ENCODE assay signal across 26 cellular contexts in genomic region chr2:106054880-106055655, GRCh38.
DNase-seq lines count a peak whose midpoint lies in the region; ATAC-seq and TF ChIP-seq lines count a peak whose summit lies in the region.
"Had no signal": no experiment of that assay in that cellular context is flagged by ENCODE, and none has a peak within 500 bp of the region (broad histone marks: within the 10 kb centered on the region; RNA-seq: fewer than 3 reads in every experiment).

No MANE protein-coding gene starts in this region.

- no peak for TF ChIP-seq CTCF in CD4-positive, alpha-beta T cell (IDR thresholded peaks at IDR 0.05)
- no peak for TF ChIP-seq CTCF in heart right ventricle (IDR thresholded peaks at IDR 0.05)

- peaks cover 71% of the 10 kb centered on the region for H3K4me1 Mint-ChIP-seq in activated CD4-positive, alpha-beta T cell treated with anti-CD3 and anti-CD28 coated beads, Interleukin-2, amount 10 ng/mL, durations not matched to agents 7 days and 5 days
- H3K4me1 Mint-ChIP-seq in CD4-positive, alpha-beta T cell (ENCODE audit: low read depth) = peaks cover 75% of the 10 kb centered on the region
- peaks cover 58% of the 10 kb centered on the region for H3K4me1 Mint-ChIP-seq in T-helper 17 cell
- H3K4me1 Mint-ChIP-seq: WTC11 had no signal

- H3K27ac Mint-ChIP-seq in activated CD4-positive, alpha-beta T cell treated with anti-CD3 and anti-CD28 coated beads, Interleukin-2, amount 10 ng/mL, durations not matched to agents 7 days and 5 days = peak overlapping the region; percentile 17
- peak overlapping the region; percentile 27 for H3K27ac Mint-ChIP-seq in CD4-positive, alpha-beta T cell
- no peak overlapping the region for H3K27ac Mint-ChIP-seq in T-helper 17 cell
- H3K27ac Mint-ChIP-seq: WTC11 had no signal

- no peaks in the 10 kb centered on the region for H3K27me3 Mint-ChIP-seq in activated CD4-positive, alpha-beta T cell treated with anti-CD3 and anti-CD28 coated beads, Interleukin-2, amount 10 ng/mL, durations not matched to agents 7 days and 5 days
- H3K27me3 Mint-ChIP-seq in CD4-positive, alpha-beta T cell = no peaks in the 10 kb centered on the region
- H3K27me3 Mint-ChIP-seq in T-helper 17 cell = no peaks in the 10 kb centered on the region

- H3K4me1 ChIP-seq in heart right ventricle = peaks cover 0 to 13% (median 0%) of the 10 kb centered on the region in 9 donors
- H3K4me1 ChIP-seq: esophagus muscularis mucosa had no signal

- H3K4me3 ChIP-seq in heart right ventricle = no peak overlapping the region
- H3K4me3 ChIP-seq: esophagus muscularis mucosa, hepatocyte, skin epidermis had no signal

- ATAC-seq in CD4-positive, alpha-beta T cell (ENCODE audit: poor library complexity) = peak; percentile 54
- peak; percentile 49 for ATAC-seq in T-helper 17 cell
- no peak for ATAC-seq in heart right ventricle
- ATAC-seq: SK-N-SH treated with all-trans-retinoic acid at 6 μM for 48 hours, WTC11 had no signal

- peaks cover 8% of the 10 kb centered on the region for H3K9me3 Mint-ChIP-seq in activated CD4-positive, alpha-beta T cell treated with anti-CD3 and anti-CD28 coated beads, Interleukin-2, amount 10 ng/mL, durations not matched to agents 7 days and 5 days
- H3K9me3 Mint-ChIP-seq in CD4-positive, alpha-beta T cell = no peaks in the 10 kb centered on the region

- intact Hi-C loops in CD4-positive, alpha-beta T cell (cut with DNase I, micrococcal nuclease) = loop anchor here in 1 of 2 experiments (5.0 kb wide), 1 partner anchor 32 kb away; no protein-coding TSS in a partner anchor
- intact Hi-C loops in heart right ventricle (cut with DNase I) = no loop called here

- peak; percentile 13 for DNase-seq in activated CD4-positive, alpha-beta T cell treated with anti-CD3 and anti-CD28 coated beads, Interleukin-2, amount 10 ng/mL, durations not matched to agents 7 days and 5 days
- no peak for DNase-seq in activated CD4-positive, alpha-beta T cell treated with anti-CD3 and anti-CD28 coated beads, Interleukin-2, amount 50 U/mL, for 48 hours
- DNase-seq in CD4-positive, alpha-beta T cell = peak in 2 of 10 experiments; percentile 14 to 25
- DNase-seq in T-helper 17 cell (no peak), islet precursor cell (peak; percentile 51), NCI-H526 (lab: John Stamatoyannopoulos, UW) (no peak), pons (ENCODE audit: low spot score) (no peak), heart right ventricle (no peak)
- DNase-seq: activated effector memory CD4-positive, alpha-beta T cell treated with Interleukin-2 at 50 U/mL for 16 hours; AML-193; amniotic stem cell; cortex of kidney; DMS79 treated with DMSO at 0.1 percent for 48 hours; foreskin melanocyte; IMR-90; mesenchymal stem cell; naive B cell; NCI-H1105; NCI-H2029 treated with DMSO at 0.1 percent for 48 hours; NCI-H345; NCI-H82 had no signal

- 92 to 93% methylated on average over 12 of the region's 12 CpGs for WGBS in heart right ventricle, 2 donors

- POLR2A ChIA-PET in activated CD4-positive, alpha-beta T cell treated with anti-CD3 and anti-CD28 coated beads, Interleukin-2, amount 10 ng/mL, durations not matched to agents 7 days and 5 days (lab: Charles Lee) = no interaction called here
- POLR2A ChIA-PET in CD4-positive, alpha-beta T cell (lab: Charles Lee) = interaction anchor here (0.7 to 1.1 kb wide), 3 partner anchors 23 to 244 kb away, joined by 3 read pairs; no protein-coding TSS in a partner anchor

- no peak overlapping the region for H3K27ac ChIP-seq in CD4-positive, alpha-beta T cell (ENCODE audit: low read depth, low read length)
- H3K27ac ChIP-seq in heart right ventricle = no peak overlapping the region
- H3K27ac ChIP-seq: esophagus muscularis mucosa, hepatocyte, skin epidermis had no signal

- H3K4me3 Mint-ChIP-seq in activated CD4-positive, alpha-beta T cell treated with anti-CD3 and anti-CD28 coated beads, Interleukin-2, amount 10 ng/mL, durations not matched to agents 7 days and 5 days = no peak overlapping the region
- H3K4me3 Mint-ChIP-seq in CD4-positive, alpha-beta T cell = peak overlapping the region; percentile 4
- H3K4me3 Mint-ChIP-seq in T-helper 17 cell = peak overlapping the region; percentile 52
- H3K4me3 Mint-ChIP-seq: WTC11 had no signal

- no peaks in the 10 kb centered on the region for H3K36me3 ChIP-seq in heart right ventricle
- H3K36me3 ChIP-seq: esophagus muscularis mucosa had no signal

- peaks cover 10% of the 10 kb centered on the region for H3K36me3 Mint-ChIP-seq in activated CD4-positive, alpha-beta T cell treated with anti-CD3 and anti-CD28 coated beads, Interleukin-2, amount 10 ng/mL, durations not matched to agents 7 days and 5 days (ENCODE audit: low read depth)
- no peaks in the 10 kb centered on the region for H3K36me3 Mint-ChIP-seq in CD4-positive, alpha-beta T cell (ENCODE audit: low read depth)
- H3K36me3 Mint-ChIP-seq in T-helper 17 cell (ENCODE audit: low read depth) = peaks cover 2% of the 10 kb centered on the region
- H3K36me3 Mint-ChIP-seq: naive B cell had no signal

- no peaks in the 10 kb centered on the region for H3K9me3 ChIP-seq in CD4-positive, alpha-beta T cell (ENCODE audit: control insufficient read depth, low read length)
- no peaks in the 10 kb centered on the region for H3K9me3 ChIP-seq in T-helper 17 cell (ENCODE audit: control insufficient read depth, low read length, poor library complexity, severe bottlenecking)
- H3K9me3 ChIP-seq in heart right ventricle = no peaks in the 10 kb centered on the region
- H3K9me3 ChIP-seq: esophagus muscularis mucosa had no signal

- CTCF ChIA-PET in activated CD4-positive, alpha-beta T cell treated with anti-CD3 and anti-CD28 coated beads, Interleukin-2, amount 10 ng/mL, durations not matched to agents 7 days and 5 days (lab: Charles Lee) = no interaction called here
- CTCF ChIA-PET in CD4-positive, alpha-beta T cell (lab: Charles Lee) = interaction anchor here (1.1 kb wide), 1 partner anchor 30 kb away, joined by 3 read pairs; no protein-coding TSS in a partner anchor

- H3K27me3 ChIP-seq in CD4-positive, alpha-beta T cell (ENCODE audit: control insufficient read depth, insufficient read depth, low read length) = no peaks in the 10 kb centered on the region
- no peaks in the 10 kb centered on the region for H3K27me3 ChIP-seq in heart right ventricle
- H3K27me3 ChIP-seq: esophagus muscularis mucosa, hepatocyte had no signal

Comparison
In these comparisons a context has a peak if more than half of its experiments do, and no peak if none do; other contexts are left out.
1. DNase-seq: peak in activated CD4-positive, alpha-beta T cell treated with anti-CD3 and anti-CD28 coated beads, Interleukin-2, amount 10 ng/mL, durations not matched to agents 7 days and 5 days (single experiment) and islet precursor cell (single experiment); none in activated CD4-positive, alpha-beta T cell treated with anti-CD3 and anti-CD28 coated beads, Interleukin-2, amount 50 U/mL, for 48 hours (0 of 2), T-helper 17 cell (0 of 3), NCI-H526 (0 of 2), pons (single experiment) and heart right ventricle (0 of 2).
2. ATAC-seq: peak in CD4-positive, alpha-beta T cell (single experiment) and T-helper 17 cell (single experiment); none in heart right ventricle (0 of 8).